ENCODE assay signal across 17 cellular contexts in genomic region chr6:106783631-106784566, GRCh38.
DNase-seq lines count a peak whose midpoint lies in the region; ATAC-seq, FAIRE-seq and TF ChIP-seq lines count a peak whose summit lies in the region.
"Had no signal": no experiment of that assay in that cellular context is flagged by ENCODE, and none has a peak within 500 bp of the region (broad histone marks: within the 10 kb centered on the region; RNA-seq: fewer than 3 reads in every experiment).

No MANE protein-coding gene starts in this region.

- peaks cover under 1% of the 10 kb centered on the region for H3K9me3 ChIP-seq in keratinocyte (ENCODE audit: control insufficient read depth, low read depth, low read length)
- H3K9me3 ChIP-seq in psoas muscle, result no peaks in the 10 kb centered on the region

- H3K4me3 ChIP-seq in keratinocyte (ENCODE audit: control insufficient read depth in 2 of 3, extremely low read depth in 1 of 3, insufficient read depth in 2 of 3, low read depth in 1 of 3, low read length in 3 of 3), result no peak overlapping the region
- no peak overlapping the region for H3K4me3 ChIP-seq in psoas muscle
- H3K4me3 ChIP-seq: dorsolateral prefrontal cortex, lung had no signal

- no peaks in the 10 kb centered on the region for H3K9me1 ChIP-seq in keratinocyte (ENCODE audit: control insufficient read depth, extremely low read depth, insufficient read depth, low read length)

- no peaks in the 10 kb centered on the region for H3K79me2 ChIP-seq in keratinocyte (ENCODE audit: control insufficient read depth, insufficient read depth, low read length)

- no peak for ATAC-seq in psoas muscle

- H3K4me1 ChIP-seq in keratinocyte (ENCODE audit: control insufficient read depth, extremely low read depth, insufficient read depth, low read length) (peaks cover 20% of the 10 kb centered on the region), psoas muscle (no peaks in the 10 kb centered on the region)

- DNase-seq in HPDE6-E6E7 (ENCODE audit: extremely low spot score) (peak; percentile 42), T1000 (lab: John Stamatoyannopoulos, UW) (peak; percentile 7), keratinocyte (ENCODE audit: low read depth, low spot score) (peak; percentile 96), urothelium cell line (ENCODE audit: low spot score) (peak; percentile 72), AML-193 (lab: John Stamatoyannopoulos, UW) (no peak), psoas muscle (no peak)
- no peak for DNase-seq in activated T-cell treated with anti-CD3 and anti-CD28 coated beads, Interleukin-2, amount 50 U/mL, for 1 hour
- DNase-seq: activated naive CD4-positive, alpha-beta T cell treated with anti-CD3 and anti-CD28 coated beads, Interleukin-2, amount 50 U/mL, for 16 hours; CD4-positive, CD25-positive, alpha-beta regulatory T cell; dorsolateral prefrontal cortex; IMR-90; NCI-H1092; NCI-H2107; retina; SHP77 treated with DMSO at 0.1 percent for 48 hours had no signal

- dilution Hi-C loops in keratinocyte (cut with MboI; ENCODE audit: extremely low pct_ligation_motif_present, low sequenced_read_pairs), result no loop called here

- FAIRE-seq in keratinocyte (lab: Jason Lieb, UNC) (peak; percentile 80), urothelium cell line (lab: Jason Lieb, UNC) (no peak)
- FAIRE-seq: GM12891 had no signal

- H3K36me3 ChIP-seq in keratinocyte (ENCODE audit: control insufficient read depth in 2 of 2, extremely low read depth in 1 of 2, insufficient read depth in 2 of 2, low read length in 2 of 2) (no peaks in the 10 kb centered on the region), psoas muscle (ENCODE audit: insufficient read depth in 1 of 2, low read depth in 1 of 2) (no peaks in the 10 kb centered on the region)

- H4K20me1 ChIP-seq in keratinocyte (ENCODE audit: control insufficient read depth, extremely low read depth, insufficient read depth, low read length), result no peaks in the 10 kb centered on the region

- H3K4me2 ChIP-seq in keratinocyte (ENCODE audit: control insufficient read depth, extremely low read depth, insufficient read depth, low read depth, low read length), result peak overlapping the region; percentile 48

- H3K9ac ChIP-seq in keratinocyte (ENCODE audit: control insufficient read depth, extremely low read depth, insufficient read depth, low read length), result no peak overlapping the region

- H3K27me3 ChIP-seq in keratinocyte (ENCODE audit: control insufficient read depth, extremely low read depth, insufficient read depth, low read length), result no peaks in the 10 kb centered on the region
- no peaks in the 10 kb centered on the region for H3K27me3 ChIP-seq in psoas muscle (ENCODE audit: insufficient read depth in 3 of 3, low read length in 2 of 3)

- WGBS in psoas muscle, 3 donors, result 78 to 88% (median 84%) methylated on average over 3 of the region's 3 CpGs

- intact Hi-C loops in psoas muscle (cut with DNase I), result no loop called here

- TF ChIP-seq CTCF in keratinocyte (optimal IDR thresholded peaks at IDR 0.05 in 1 of 3, IDR thresholded peaks at IDR 0.05 in 1 of 3, conservative IDR thresholded peaks at IDR 0.05 in 1 of 3; ENCODE audit: extremely low read depth in 1 of 3, insufficient read depth in 2 of 3, low read length in 3 of 3), result no peak
- no peak for TF ChIP-seq CTCF in psoas muscle (IDR thresholded peaks at IDR 0.05)

- H3K27ac ChIP-seq in keratinocyte (ENCODE audit: control insufficient read depth, insufficient read depth, low read length) (peak overlapping the region; percentile 43), psoas muscle (no peak overlapping the region)
- H3K27ac ChIP-seq: dorsolateral prefrontal cortex had no signal

- H2AFZ ChIP-seq in keratinocyte (ENCODE audit: control insufficient read depth, low read length), result no peak overlapping the region

Comparison
In these comparisons a context has a peak if more than half of its experiments do, and no peak if none do; other contexts are left out.
1. DNase-seq: peak in HPDE6-E6E7 (single experiment), T1000 (single experiment), keratinocyte (single experiment) and urothelium cell line (single experiment); none in AML-193 (0 of 2), psoas muscle (0 of 2) and activated T-cell treated with anti-CD3 and anti-CD28 coated beads, Interleukin-2, amount 50 U/mL, for 1 hour (single experiment).